In the genomic region with DNA sequence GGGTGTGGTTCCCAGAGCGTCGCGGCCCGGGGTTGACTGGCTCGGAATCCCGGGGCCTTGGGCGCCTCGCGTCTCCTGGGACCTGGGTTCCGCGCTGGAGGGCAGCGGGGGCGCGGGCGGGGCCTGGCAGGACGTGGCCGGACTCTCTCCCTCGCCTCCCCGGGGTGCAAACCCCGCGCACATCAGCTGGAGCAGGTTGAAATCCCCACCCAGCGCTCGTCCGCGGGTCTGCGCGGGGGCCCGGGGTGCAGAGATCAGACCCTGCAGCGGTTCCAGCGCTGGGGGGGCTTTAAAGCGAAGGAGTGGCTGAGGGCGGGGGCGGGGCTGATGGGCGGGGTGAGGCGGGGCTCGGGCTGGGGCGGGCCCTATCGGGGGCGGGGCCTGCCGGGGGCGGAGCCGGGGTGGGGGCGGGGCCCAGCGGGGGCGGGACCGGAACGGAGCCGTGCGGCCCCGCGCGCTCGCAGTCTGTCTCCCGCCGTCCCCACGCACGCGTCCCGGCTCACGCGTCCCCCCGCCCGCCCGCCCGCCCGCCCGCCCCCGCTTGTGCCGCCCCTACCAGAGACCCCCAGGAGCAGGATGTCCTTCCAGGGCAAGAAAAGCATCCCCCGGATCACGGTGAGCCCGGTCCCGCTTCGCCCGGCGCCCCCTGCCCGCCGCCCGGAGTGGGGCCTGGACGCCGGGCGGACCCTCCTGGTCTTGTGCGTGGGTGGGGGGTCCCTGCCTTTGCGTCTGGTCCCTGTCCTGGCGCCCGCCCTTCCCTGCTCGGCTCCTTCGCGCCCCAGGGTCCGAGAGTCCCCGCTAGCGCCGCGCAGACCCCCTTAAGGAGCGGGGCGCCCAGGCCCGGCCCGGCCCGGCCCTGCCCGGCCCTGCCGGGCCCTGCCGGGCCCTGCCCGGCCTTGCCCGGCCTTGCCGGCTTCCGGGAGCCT, we compare ENCODE assay signal across 7 cellular contexts. TPM values are rescaled to one million over a fixed set of nuclear protein-coding genes. Genes with fewer than 3 reads are reported as not detected.
DNase-seq lines count a peak whose midpoint lies in the region; ATAC-seq and TF ChIP-seq lines count a peak whose summit lies in the region.

DPYSL4 (plus strand) TSS at position 461 of the 926 bp plus-strand sequence; CDS start at position 577, 116 bp downstream.

- no peaks in the 10 kb centered on the region for H3K79me2 ChIP-seq in GM23248 (ENCODE audit: insufficient read depth)

- no peaks in the 10 kb centered on the region for H3K36me3 Mint-ChIP-seq in T-helper 2 cell treated with Interferon-gamma antibody and Interleukin-4, amounts not matched to agents 5 μg/mL and 100 μg/mL, for 36 hours (ENCODE audit: low read depth)
- peaks cover 9% of the 10 kb centered on the region for H3K36me3 Mint-ChIP-seq in effector memory CD8-positive, alpha-beta T cell (ENCODE audit: insufficient read depth)
- H3K36me3 Mint-ChIP-seq in type B pancreatic cell, result peaks cover 12% of the 10 kb centered on the region

- H4K20me1 ChIP-seq in GM23248 (ENCODE audit: insufficient read depth), result no peaks in the 10 kb centered on the region

- H3K4me1 ChIP-seq in GM23248 (ENCODE audit: insufficient read depth), result no peaks in the 10 kb centered on the region; the same call in 1 of the 2 replicates
- peaks cover 13% of the 10 kb centered on the region for H3K4me1 ChIP-seq in mucosa of descending colon (ENCODE audit: low read depth)

- intact Hi-C loops in mucosa of descending colon (cut with DNase I, micrococcal nuclease), result no loop called here

- peak; percentile 53 for DNase-seq in GM23248
- no peak for DNase-seq in T-helper 2 cell treated with Interferon-gamma antibody and Interleukin-4, amounts not matched to agents 5 μg/mL and 100 μg/mL, for 36 hours (ENCODE audit: low spot score)
- DNase-seq in effector memory CD8-positive, alpha-beta T cell, result no peak
- peak in 2 of 3 donors; percentile 26 to 31 for DNase-seq in mucosa of descending colon
- DNase-seq in type B pancreatic cell (ENCODE audit: extremely low spot score, unreplicated experiment), result no peak
- no peak for DNase-seq in GOT3 (lab: John Stamatoyannopoulos, UW)

- H3K9me3 Mint-ChIP-seq in T-helper 2 cell treated with Interferon-gamma antibody and Interleukin-4, amounts not matched to agents 5 μg/mL and 100 μg/mL, for 36 hours, result no peaks in the 10 kb centered on the region
- no peaks in the 10 kb centered on the region for H3K9me3 Mint-ChIP-seq in effector memory CD8-positive, alpha-beta T cell
- no peaks in the 10 kb centered on the region for H3K9me3 Mint-ChIP-seq in type B pancreatic cell

- H3K4me3 ChIP-seq in GM23248 (peak within 1 kb of the TSS; percentile 5), mucosa of descending colon (no peak within 1 kb of the TSS)

- no peak within 1 kb of the TSS for H3K4me2 ChIP-seq in GM23248 (ENCODE audit: unreplicated experiment)

- H3K27me3 Mint-ChIP-seq in T-helper 2 cell treated with Interferon-gamma antibody and Interleukin-4, amounts not matched to agents 5 μg/mL and 100 μg/mL, for 36 hours (ENCODE audit: low read depth), result peaks cover 36% of the 10 kb centered on the region
- H3K27me3 Mint-ChIP-seq in effector memory CD8-positive, alpha-beta T cell, result peaks cover 44 to 58% of the 10 kb centered on the region in 2 donors
- H3K27me3 Mint-ChIP-seq in type B pancreatic cell, result peaks cover 56% of the 10 kb centered on the region

- H3K36me3 ChIP-seq in GM23248 (ENCODE audit: low read depth), result no peaks in the 10 kb centered on the region
- H3K36me3 ChIP-seq in mucosa of descending colon (ENCODE audit: low read depth), result no peaks in the 10 kb centered on the region

- H3K9ac ChIP-seq in GM23248, result no peak within 1 kb of the TSS; the same call in 1 of the 2 replicates

- ATAC-seq in effector memory CD8-positive, alpha-beta T cell (replicated peaks), result peak; percentile 35
- ATAC-seq in mucosa of descending colon (peak; percentile 64), GM19455 (IDR thresholded peaks at IDR 0.05; ENCODE audit: unreplicated experiment) (no peak)

- H3K9me3 ChIP-seq in GM23248 (ENCODE audit: low read depth) (no peaks in the 10 kb centered on the region), mucosa of descending colon (no peaks in the 10 kb centered on the region)

- H3K4me3 Mint-ChIP-seq in T-helper 2 cell treated with Interferon-gamma antibody and Interleukin-4, amounts not matched to agents 5 μg/mL and 100 μg/mL, for 36 hours, result peak within 1 kb of the TSS; percentile 59
- peak within 1 kb of the TSS in 1 of 2 donors; percentile 19 for H3K4me3 Mint-ChIP-seq in effector memory CD8-positive, alpha-beta T cell
- peak within 1 kb of the TSS; percentile 84 for H3K4me3 Mint-ChIP-seq in type B pancreatic cell

- in situ Hi-C loops in GM23248 (cut with MboI), result no loop called here

- 7% methylated on average over 37 to 70 of the region's 106 CpGs for WGBS in GM23248 (ENCODE audit: low coverage in 1 of 2, low lambda C conversion rate in 2 of 2, missing lambda C conversion rate in 2 of 2), 2 experiments

- no peak within 1 kb of the TSS for H3K27ac ChIP-seq in GM23248

- no peaks in the 10 kb centered on the region for H3F3A ChIP-seq in GM23248 (ENCODE audit: insufficient read depth)

- no peaks in the 10 kb centered on the region for H3K9me2 ChIP-seq in GM23248 (ENCODE audit: insufficient read depth)

- H3K27me3 ChIP-seq in GM23248 (replicated peaks; ENCODE audit: insufficient read depth), result peaks cover 30% of the 10 kb centered on the region

- TF ChIP-seq CTCF in mucosa of descending colon (IDR thresholded peaks at IDR 0.05), result no peak
- TF ChIP-seq CTCF in type B pancreatic cell (conservative IDR thresholded peaks at IDR 0.05), result peak; percentile 32

- 0 out of 2 replicates have a peak within 1 kb of the TSS, but pooled peaks have one; percentile 8 for H2AFZ ChIP-seq in GM23248

- no peak within 1 kb of the TSS for H3K27ac Mint-ChIP-seq in T-helper 2 cell treated with Interferon-gamma antibody and Interleukin-4, amounts not matched to agents 5 μg/mL and 100 μg/mL, for 36 hours
- no peak within 1 kb of the TSS for H3K27ac Mint-ChIP-seq in effector memory CD8-positive, alpha-beta T cell
- no peak within 1 kb of the TSS for H3K27ac Mint-ChIP-seq in type B pancreatic cell

- H3K4me1 Mint-ChIP-seq in T-helper 2 cell treated with Interferon-gamma antibody and Interleukin-4, amounts not matched to agents 5 μg/mL and 100 μg/mL, for 36 hours (ENCODE audit: low read depth), result peaks cover 2% of the 10 kb centered on the region
- peaks cover 0 to 4% of the 10 kb centered on the region in 2 donors for H3K4me1 Mint-ChIP-seq in effector memory CD8-positive, alpha-beta T cell (ENCODE audit: low read depth in 2 of 2)
- peaks cover 14% of the 10 kb centered on the region for H3K4me1 Mint-ChIP-seq in type B pancreatic cell (ENCODE audit: unreplicated experiment)

RNA-seq across cellular contexts. Expression of gene DPYSL4, which starts in this region (rescaled TPM):
- 1.8 and 2.1 TPM in 2 replicates for total RNA-seq in GM23248 (2014; rRNA removed; shearing (Covaris generic))
- polyA plus RNA-seq in GM23248 (2016; fragmentation: Nextera tagmentation; extraction: Ambion mirVana), result 2.1 and 2.5 TPM in 2 replicates
- total RNA-seq in mucosa of descending colon (1 to 10 TPM in 1 of 3 donors, under 1 TPM in 2; 0.46 to 1.3 (median 0.55) TPM), type B pancreatic cell (ENCODE audit: low replicate concordance) (11.7 and 61.9 TPM in 2 replicates)

Comparison
In these comparisons a context has a peak if more than half of its experiments do, and no peak if none do; other contexts are left out.
1. DNase-seq: peak in GM23248 (single experiment) and mucosa of descending colon (2 of 3); none in T-helper 2 cell treated with Interferon-gamma antibody and Interleukin-4, amounts not matched to agents 5 μg/mL and 100 μg/mL, for 36 hours (single experiment), effector memory CD8-positive, alpha-beta T cell (0 of 3), type B pancreatic cell (single experiment) and GOT3 (single experiment).